18 cellular contexts compared by ENCODE assay signal in the genomic region with DNA sequence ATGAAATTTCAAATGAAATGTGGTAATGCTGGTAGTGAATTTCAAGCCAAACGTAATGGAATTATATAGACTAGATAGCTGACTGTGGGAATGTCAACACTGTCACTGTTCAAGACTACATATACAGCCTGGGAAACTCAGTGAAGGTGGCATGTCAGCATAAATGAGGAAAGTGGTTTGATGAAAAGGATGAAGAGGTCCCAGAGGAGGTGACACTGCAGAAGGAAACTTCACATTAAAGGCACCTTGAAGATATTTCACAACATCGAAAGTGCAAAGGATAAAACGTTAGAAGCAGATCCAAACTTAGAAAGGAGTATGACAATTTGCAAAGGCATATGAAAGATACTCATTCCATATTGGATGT. TPM values are rescaled to one million over a fixed set of nuclear protein-coding genes. Genes with fewer than 3 reads are reported as not detected.
DNase-seq lines count a peak whose midpoint lies in the region; ATAC-seq and TF ChIP-seq lines count a peak whose summit lies in the region.
"Had no signal": no experiment of that assay in that cellular context is flagged by ENCODE, and none has a peak within 500 bp of the region (broad histone marks: within the 10 kb centered on the region; RNA-seq: fewer than 3 reads in every experiment).

No MANE protein-coding gene starts in this region.

- H3K4me3 Mint-ChIP-seq in activated naive CD8-positive, alpha-beta T cell = no peak overlapping the region
- H3K4me3 Mint-ChIP-seq in activated naive CD8-positive, alpha-beta T cell treated with anti-CD3 and anti-CD28 coated beads, Interleukin-2, amount 50 U/mL, for 24 hours = no peak overlapping the region
- H3K4me3 Mint-ChIP-seq in effector memory CD8-positive, alpha-beta T cell = no peak overlapping the region
- H3K4me3 Mint-ChIP-seq: activated naive CD4-positive, alpha-beta T cell treated with anti-CD3 and anti-CD28 coated beads for 36 hours; neural crest cell had no signal

- no peak overlapping the region for H3K27ac ChIP-seq in HEK293 (ENCODE audit: extremely low read depth, low read depth, low read length)
- H3K27ac ChIP-seq in neutrophil = peak overlapping the region; percentile 46
- H3K27ac ChIP-seq: VCaP had no signal

- H3K4me1 Mint-ChIP-seq in activated naive CD8-positive, alpha-beta T cell (ENCODE audit: low read depth) = peaks cover 82% of the 10 kb centered on the region
- peaks cover 86% of the 10 kb centered on the region for H3K4me1 Mint-ChIP-seq in activated naive CD8-positive, alpha-beta T cell treated with anti-CD3 and anti-CD28 coated beads, Interleukin-2, amount 50 U/mL, for 24 hours
- peaks cover 76 to 84% of the 10 kb centered on the region in 2 donors for H3K4me1 Mint-ChIP-seq in effector memory CD8-positive, alpha-beta T cell (ENCODE audit: low read depth in 2 of 2)

- H3K27ac Mint-ChIP-seq in activated naive CD8-positive, alpha-beta T cell = peak overlapping the region; percentile 8
- no peak overlapping the region for H3K27ac Mint-ChIP-seq in activated naive CD8-positive, alpha-beta T cell treated with anti-CD3 and anti-CD28 coated beads, Interleukin-2, amount 50 U/mL, for 24 hours
- H3K27ac Mint-ChIP-seq in effector memory CD8-positive, alpha-beta T cell = peak overlapping the region; percentile 21 to 82
- H3K27ac Mint-ChIP-seq: activated naive CD4-positive, alpha-beta T cell treated with anti-CD3 and anti-CD28 coated beads for 36 hours had no signal

- H3K4me3 ChIP-seq in HEK293 (ENCODE audit: low read depth, low read length) (no peak overlapping the region), neutrophil (ENCODE audit: low read depth in 1 of 2, low read length in 1 of 2) (no peak overlapping the region)

- H3K9me3 Mint-ChIP-seq in activated naive CD8-positive, alpha-beta T cell (ENCODE audit: low read depth) = no peaks in the 10 kb centered on the region
- H3K9me3 Mint-ChIP-seq in activated naive CD8-positive, alpha-beta T cell treated with anti-CD3 and anti-CD28 coated beads, Interleukin-2, amount 50 U/mL, for 24 hours = no peaks in the 10 kb centered on the region
- no peaks in the 10 kb centered on the region for H3K9me3 Mint-ChIP-seq in effector memory CD8-positive, alpha-beta T cell
- H3K9me3 Mint-ChIP-seq: activated naive CD4-positive, alpha-beta T cell treated with anti-CD3 and anti-CD28 coated beads for 36 hours; neural crest cell had no signal

- no peaks in the 10 kb centered on the region for H3K36me3 Mint-ChIP-seq in activated naive CD8-positive, alpha-beta T cell
- peaks cover 7% of the 10 kb centered on the region for H3K36me3 Mint-ChIP-seq in activated naive CD8-positive, alpha-beta T cell treated with anti-CD3 and anti-CD28 coated beads, Interleukin-2, amount 50 U/mL, for 24 hours (ENCODE audit: low read depth)
- H3K36me3 Mint-ChIP-seq in effector memory CD8-positive, alpha-beta T cell (ENCODE audit: insufficient read depth) = peaks cover 44% of the 10 kb centered on the region

- H3K9me3 ChIP-seq in HEK293 (ENCODE audit: control insufficient read depth, insufficient read depth, low read depth, low read length) (no peaks in the 10 kb centered on the region), neutrophil (no peaks in the 10 kb centered on the region)

- H3K27me3 Mint-ChIP-seq in activated naive CD8-positive, alpha-beta T cell = no peaks in the 10 kb centered on the region
- H3K27me3 Mint-ChIP-seq in activated naive CD8-positive, alpha-beta T cell treated with anti-CD3 and anti-CD28 coated beads, Interleukin-2, amount 50 U/mL, for 24 hours = no peaks in the 10 kb centered on the region
- no peaks in the 10 kb centered on the region for H3K27me3 Mint-ChIP-seq in effector memory CD8-positive, alpha-beta T cell

- POLR2A ChIA-PET in HEK293 (lab: Yijun Ruan, JAX) (interaction anchor here (1.2 kb wide), 1 partner anchor 26 kb away, joined by 3 read pairs; no protein-coding TSS in a partner anchor), GM10248 (lab: Yijun Ruan, JAX) (interaction anchor here (0.6 kb wide), 1 partner anchor 12 kb away, joined by 3 read pairs; no protein-coding TSS in a partner anchor)

- H3K36me3 ChIP-seq in HEK293 (ENCODE audit: control insufficient read depth in 2 of 2, insufficient read depth in 1 of 2, low read length in 2 of 2) = no peaks in the 10 kb centered on the region
- H3K36me3 ChIP-seq in neutrophil = no peaks in the 10 kb centered on the region

- CTCF ChIA-PET in HEK293 (lab: Yijun Ruan, JAX) = interaction anchor here (0.6 to 2.2 kb wide), 3 partner anchors 15 to 856 kb away, joined by 3 to 18 read pairs (median 3); no protein-coding TSS in a partner anchor
- CTCF ChIA-PET in GM10248 (lab: Yijun Ruan, JAX) = interaction anchor here (1.2 to 6.8 kb wide), 9 partner anchors 9 to 272 kb away, joined by 3 to 40 read pairs (median 5); no protein-coding TSS in a partner anchor

- DNase-seq in activated naive CD8-positive, alpha-beta T cell treated with anti-CD3 and anti-CD28 coated beads, Interleukin-2, amount 50 U/mL, for 24 hours = no peak
- no peak for DNase-seq in effector memory CD8-positive, alpha-beta T cell
- DNase-seq in mesenteric fat pad (ENCODE audit: low spot score) (no peak), SKM-1 (lab: John Stamatoyannopoulos, UW; ENCODE audit: unreplicated experiment) (no peak), GM10248 (ENCODE audit: extremely low spot score) (no peak)
- DNase-seq: activated CD4-positive, alpha-beta T cell treated with anti-CD3 and anti-CD28 coated beads, Interleukin-2, amount 50 U/mL, for 48 hours; activated naive CD4-positive, alpha-beta T cell treated with anti-CD3 and anti-CD28 coated beads for 36 hours; DMS79 treated with DMSO at 0.1 percent for 48 hours; hypothalamus; kidney; NCI-H1092; NCI-H2029; SHP77 treated with DMSO at 0.1 percent for 48 hours had no signal

- H3K27me3 ChIP-seq in neutrophil = no peaks in the 10 kb centered on the region

- TF ChIP-seq CTCF in HEK293 (tag by site-specific recombination; IDR thresholded peaks at IDR 0.05) = no peak
- no peak for TF ChIP-seq CTCF in neutrophil (IDR thresholded peaks at IDR 0.05)
- no peak for TF ChIP-seq CTCF in GM10248 (IDR thresholded peaks at IDR 0.05; ENCODE audit: control extremely low read depth, extremely low read depth, low read depth, missing control alignments)

- peaks cover 32% of the 10 kb centered on the region for H3K4me1 ChIP-seq in HEK293 (ENCODE audit: control insufficient read depth, insufficient read depth, low read length)
- peaks cover 90 to 95% of the 10 kb centered on the region in 2 experiments for H3K4me1 ChIP-seq in neutrophil (ENCODE audit: control insufficient read depth in 1 of 2, insufficient read depth in 1 of 2, low read depth in 1 of 2, low read length in 1 of 2)

- no peak for ATAC-seq in activated naive CD8-positive, alpha-beta T cell treated with anti-CD3 and anti-CD28 coated beads, Interleukin-2, amount 50 U/mL, for 24 hours
- no peak for ATAC-seq in effector memory CD8-positive, alpha-beta T cell (replicated peaks)

TF ChIP-seq in HEK293, 187 proteins besides CTCF, POLR2A, EP300 and RAD21:
- TF ChIP-seq ZNF785 (tag by site-specific recombination; IDR thresholded peaks at IDR 0.05) (no peak), PRDM1 (tag by site-specific recombination; IDR thresholded peaks at IDR 0.05) (peak; percentile 47; the same call in 1 of the 2 replicates)

RNA-seq across cellular contexts. Expression of gene MAPKAPK2, which starts 25.7 kb away (rescaled TPM):
- total RNA-seq in mesenteric fat pad = 103 TPM
